18 cellular contexts compared by ENCODE assay signal in the genomic region with DNA sequence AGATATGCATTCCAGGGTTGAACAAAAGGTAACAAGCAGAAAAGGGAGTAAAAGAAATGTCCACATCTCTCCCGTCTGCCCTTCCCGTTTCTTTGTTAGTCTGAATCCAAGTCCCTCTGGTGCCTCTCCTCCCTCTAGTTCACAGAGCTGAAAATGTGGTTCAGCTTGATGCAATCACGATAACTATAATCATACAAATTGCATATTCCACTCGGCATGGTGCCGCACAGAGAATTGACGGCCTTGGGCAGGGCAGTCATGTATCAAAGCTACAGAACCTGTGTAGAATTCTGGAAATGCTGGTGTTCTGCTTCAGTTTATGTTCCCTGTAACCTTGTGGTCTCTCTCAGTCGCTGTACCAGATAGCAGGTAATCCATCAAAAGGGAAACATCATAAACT.
"Had no signal": no experiment of that assay in that cellular context is flagged by ENCODE, and none has a peak within 500 bp of the region (broad histone marks: within the 10 kb centered on the region; RNA-seq: fewer than 3 reads in every experiment).

No MANE protein-coding gene starts in this region.

- H3K4me3 ChIP-seq: psoas muscle, skin epidermis, tibial nerve, uterus had no signal

- H3K9me3 ChIP-seq: psoas muscle, tibial nerve, uterus had no signal

- H3K9me3 Mint-ChIP-seq: activated T-cell treated with anti-CD3 and anti-CD28 coated beads, Interleukin-2, amount 50 U/mL, for 4 hours; memory B cell had no signal

- H3K27me3 ChIP-seq: tibial nerve, uterus had no signal

- H3K27me3 Mint-ChIP-seq: stimulated activated naive CD8-positive, alpha-beta T cell treated with anti-CD3 and anti-CD28 coated beads, Interleukin-15, Interleukin-2, amounts not matched to agents 100 ng/mL and 50 ng/mL, for 24 hours had no signal

- H3K27ac ChIP-seq: psoas muscle, skin epidermis, tibial nerve, uterus had no signal

- H3K36me3 ChIP-seq: tibial nerve, uterus had no signal

- H3K4me3 Mint-ChIP-seq: activated naive CD4-positive, alpha-beta T cell treated with anti-CD3 and anti-CD28 coated beads, Interleukin-2, amount 10 ng/mL, durations not matched to agents 7 days and 5 days; activated T-cell treated with anti-CD3 and anti-CD28 coated beads, Interleukin-2, amount 50 U/mL, for 4 hours; memory B cell; naive thymus-derived CD4-positive, alpha-beta T cell; stimulated activated naive CD8-positive, alpha-beta T cell treated with anti-CD3 and anti-CD28 coated beads, Interleukin-15, Interleukin-2, amounts not matched to agents 100 ng/mL and 50 ng/mL, for 24 hours had no signal

- H3K36me3 Mint-ChIP-seq: activated naive CD4-positive, alpha-beta T cell treated with anti-CD3 and anti-CD28 coated beads, Interleukin-2, amount 10 ng/mL, durations not matched to agents 7 days and 5 days; memory B cell had no signal

- H3K4me1 ChIP-seq: psoas muscle, tibial nerve, uterus had no signal

- DNase-seq: activated CD4-positive, alpha-beta T cell treated with anti-CD3 and anti-CD28 coated beads, Interleukin-2, amount 50 U/mL, for 1 hour; activated CD8-positive, alpha-beta memory T cell treated with anti-CD3 and anti-CD28 coated beads, Interleukin-2, amount 50 U/mL, for 4 hours; activated effector memory CD4-positive, alpha-beta T cell treated with Interleukin-2 at 50 U/mL for 16 hours; activated naive CD4-positive, alpha-beta T cell treated with anti-CD3 and anti-CD28 coated beads, Interleukin-2, amount 10 ng/mL, durations not matched to agents 7 days and 5 days; activated T-cell treated with anti-CD3 and anti-CD28 coated beads, Interleukin-2, amount 50 U/mL, for 4 hours; effector CD4-positive, alpha-beta T cell; foreskin fibroblast; hypothalamus; naive thymus-derived CD4-positive, alpha-beta T cell; right cardiac atrium; stimulated activated CD4-positive, alpha-beta T cell treated with anti-CD3 and anti-CD28 coated beads, Interleukin-2, amount 100 ng/mL, for 48 hours; T1000; uterus had no signal

- H3K27ac Mint-ChIP-seq: activated naive CD4-positive, alpha-beta T cell treated with anti-CD3 and anti-CD28 coated beads, Interleukin-2, amount 10 ng/mL, durations not matched to agents 7 days and 5 days; memory B cell; naive thymus-derived CD4-positive, alpha-beta T cell; stimulated activated naive CD8-positive, alpha-beta T cell treated with anti-CD3 and anti-CD28 coated beads, Interleukin-15, Interleukin-2, amounts not matched to agents 100 ng/mL and 50 ng/mL, for 24 hours had no signal
